Comparison of ENCODE assay signal across 8 cellular contexts in genomic region chr6:37210313-37210898, GRCh38.
A peak's percentile ranks its signal among the peaks of the same experiment; 100 is the strongest.
DNase-seq lines count a peak whose midpoint lies in the region; ATAC-seq and TF ChIP-seq lines count a peak whose summit lies in the region.

No MANE protein-coding gene starts in this region.

- H3K9ac ChIP-seq in BLaER1 treated with 17β-estradiol and CSF1 and Interleukin-3, amounts not matched to agents 10 nM and 100 nM, result peak overlapping the region in 6 of 11 experiments; percentile 11 to 50 (median 35); a peak in 5 of 22 replicates

- DNase-seq in HEK293T (ENCODE audit: extremely low spot score), result peak; percentile 76
- DNase-seq in NCI-H510A (lab: John Stamatoyannopoulos, UW), result peak; percentile 46
- DNase-seq in activated CD4-positive, alpha-beta T cell treated with anti-CD3 and anti-CD28 coated beads for 1 hour, result peak; percentile 56
- DNase-seq in central memory CD8-positive, alpha-beta T cell (ENCODE audit: low spot score in 2 of 2), result peak; percentile 68 to 70
- DNase-seq in kidney tubule cell (ENCODE audit: low spot score), result peak; percentile 85
- DNase-seq in stimulated activated CD4-positive, alpha-beta T cell treated with anti-CD3 and anti-CD28 coated beads, Interleukin-4, amount 100 ng/mL, for 4 hours, result peak; percentile 64 to 68

- H3K4me3 Mint-ChIP-seq in central memory CD8-positive, alpha-beta T cell, result no peak overlapping the region

- peak overlapping the region in 5 of 11 experiments; percentile 27 to 74 (median 49); a peak in 10 of 22 replicates for H3K4me2 ChIP-seq in BLaER1 treated with 17β-estradiol and CSF1 and Interleukin-3, amounts not matched to agents 10 nM and 100 nM

- H3K27me3 Mint-ChIP-seq in central memory CD8-positive, alpha-beta T cell, result no peaks in the 10 kb centered on the region

- H3K4me3 ChIP-seq in BLaER1 treated with 17β-estradiol and CSF1 and Interleukin-3, amounts not matched to agents 10 nM and 100 nM, result no peak overlapping the region

- CTCF ChIA-PET in HEK293T (lab: Yijun Ruan, JAX), result interaction anchor here (0.5 to 3.9 kb wide), 29 partner anchors 9 to 451 kb away, joined by 3 to 47 read pairs (median 4); partner anchors contain the start of gene PIM1

- H3K4me1 Mint-ChIP-seq in central memory CD8-positive, alpha-beta T cell, result peaks cover 30% of the 10 kb centered on the region

- H3K27ac ChIP-seq in BLaER1 treated with 17β-estradiol and CSF1 and Interleukin-3, amounts not matched to agents 10 nM and 100 nM, result peak overlapping the region in 8 of 11 experiments; percentile 19 to 63 (median 36); a peak in 14 of 22 replicates

- POLR2A ChIA-PET in HEK293T (lab: Yijun Ruan, JAX), result interaction anchor here (0.6 to 1.3 kb wide), 3 partner anchors 11 to 192 kb away, joined by 3 to 4 read pairs (median 3); partner anchors contain the start of gene PIM1

- peak overlapping the region; percentile 92 for H3K27ac Mint-ChIP-seq in central memory CD8-positive, alpha-beta T cell (ENCODE audit: low read depth)

- ATAC-seq in central memory CD8-positive, alpha-beta T cell (replicated peaks; ENCODE audit: extremely low read depth, poor library complexity, severe bottlenecking), result peak; percentile 49
- no peak for ATAC-seq in HG02840 (IDR thresholded peaks at IDR 0.05; ENCODE audit: low FRiP score, unreplicated experiment)

- H3K4me1 ChIP-seq in BLaER1 treated with 17β-estradiol and CSF1 and Interleukin-3, amounts not matched to agents 10 nM and 100 nM, result peaks cover 7 to 72% (median 26%) of the 10 kb centered on the region in 10 experiments

- no peaks in the 10 kb centered on the region for H3K9me3 Mint-ChIP-seq in central memory CD8-positive, alpha-beta T cell

- H3K27me3 ChIP-seq in BLaER1 treated with 17β-estradiol and CSF1 and Interleukin-3, amounts not matched to agents 10 nM and 100 nM, result no peaks in the 10 kb centered on the region

- no peaks in the 10 kb centered on the region for H3K9me3 ChIP-seq in BLaER1 treated with 17β-estradiol and CSF1 and Interleukin-3, amounts not matched to agents 10 nM and 100 nM (replicated peaks in 1 of 11)

- no peaks in the 10 kb centered on the region for H4K20me1 ChIP-seq in BLaER1 treated with 17β-estradiol and CSF1 and Interleukin-3, amounts not matched to agents 10 nM and 100 nM

- H3K36me3 ChIP-seq in BLaER1 treated with 17β-estradiol and CSF1 and Interleukin-3, amounts not matched to agents 10 nM and 100 nM, result no peaks in the 10 kb centered on the region

- H3K36me3 Mint-ChIP-seq in central memory CD8-positive, alpha-beta T cell (ENCODE audit: insufficient read depth), result no peaks in the 10 kb centered on the region

TF ChIP-seq in HEK293T, 16 proteins besides CTCF, POLR2A, EP300 and RAD21:
- peak; percentile 86 for TF ChIP-seq PKNOX1 (IDR thresholded peaks at IDR 0.05)
- TF ChIP-seq TARDBP (IDR thresholded peaks at IDR 0.05), result no peak
